In the genomic region with DNA sequence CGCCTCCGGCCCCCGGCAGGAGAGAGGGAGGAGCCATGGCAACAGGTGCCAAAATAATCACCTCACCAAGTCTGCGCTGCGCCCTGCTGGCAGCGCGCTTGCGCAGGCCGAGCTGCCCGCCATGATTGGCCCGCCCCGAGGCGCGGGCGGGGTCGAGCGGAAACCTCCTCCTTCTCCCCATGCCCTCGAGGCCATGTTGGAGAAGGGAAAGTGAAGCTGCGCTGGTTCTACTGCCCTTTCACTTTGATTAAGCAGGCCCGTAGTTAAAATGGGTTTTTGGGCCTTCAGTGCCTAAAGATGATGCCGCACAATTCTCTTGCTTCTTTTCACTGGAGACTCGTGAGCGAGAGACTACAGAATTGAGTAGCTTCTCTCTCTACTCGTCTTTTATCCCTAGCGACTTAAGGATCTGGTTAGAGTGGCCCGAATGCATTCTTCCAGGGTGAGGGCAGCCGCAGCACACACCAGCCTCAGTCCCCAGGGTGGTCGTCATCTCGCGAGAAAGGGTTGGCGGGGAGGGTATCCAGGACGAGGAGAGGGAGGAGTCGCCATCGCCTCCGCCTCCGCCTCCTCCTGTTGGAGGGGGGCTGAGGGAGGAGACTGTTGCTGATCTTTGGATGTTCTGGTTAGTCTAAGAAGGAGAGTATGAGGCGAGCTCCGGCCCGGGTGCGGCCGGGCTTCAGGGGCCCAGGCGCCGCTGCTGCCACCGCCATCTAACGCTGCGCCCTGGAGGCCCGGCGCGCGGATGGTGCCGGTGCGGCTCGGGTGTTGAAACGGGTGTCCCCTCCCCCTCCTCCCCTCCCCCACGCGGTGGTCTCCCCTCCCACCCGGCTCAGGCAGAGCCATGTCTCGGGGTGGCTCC, we compare ENCODE assay signal across 8 cellular contexts. TPM values are rescaled to one million over a fixed set of nuclear protein-coding genes. Genes with fewer than 3 reads are reported as not detected.
DNase-seq lines count a peak whose midpoint lies in the region; ATAC-seq lines count a peak whose summit lies in the region.

A gene with protein sequence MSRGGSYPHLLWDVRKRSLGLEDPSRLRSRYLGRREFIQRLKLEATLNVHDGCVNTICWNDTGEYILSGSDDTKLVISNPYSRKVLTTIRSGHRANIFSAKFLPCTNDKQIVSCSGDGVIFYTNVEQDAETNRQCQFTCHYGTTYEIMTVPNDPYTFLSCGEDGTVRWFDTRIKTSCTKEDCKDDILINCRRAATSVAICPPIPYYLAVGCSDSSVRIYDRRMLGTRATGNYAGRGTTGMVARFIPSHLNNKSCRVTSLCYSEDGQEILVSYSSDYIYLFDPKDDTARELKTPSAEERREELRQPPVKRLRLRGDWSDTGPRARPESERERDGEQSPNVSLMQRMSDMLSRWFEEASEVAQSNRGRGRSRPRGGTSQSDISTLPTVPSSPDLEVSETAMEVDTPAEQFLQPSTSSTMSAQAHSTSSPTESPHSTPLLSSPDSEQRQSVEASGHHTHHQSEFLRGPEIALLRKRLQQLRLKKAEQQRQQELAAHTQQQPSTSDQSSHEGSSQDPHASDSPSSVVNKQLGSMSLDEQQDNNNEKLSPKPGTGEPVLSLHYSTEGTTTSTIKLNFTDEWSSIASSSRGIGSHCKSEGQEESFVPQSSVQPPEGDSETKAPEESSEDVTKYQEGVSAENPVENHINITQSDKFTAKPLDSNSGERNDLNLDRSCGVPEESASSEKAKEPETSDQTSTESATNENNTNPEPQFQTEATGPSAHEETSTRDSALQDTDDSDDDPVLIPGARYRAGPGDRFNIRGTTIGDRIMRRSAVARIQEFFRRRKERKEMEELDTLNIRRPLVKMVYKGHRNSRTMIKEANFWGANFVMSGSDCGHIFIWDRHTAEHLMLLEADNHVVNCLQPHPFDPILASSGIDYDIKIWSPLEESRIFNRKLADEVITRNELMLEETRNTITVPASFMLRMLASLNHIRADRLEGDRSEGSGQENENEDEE (plus strand): TSS at position 616 of the 862 bp plus-strand sequence. CDS start 229 bp downstream, at position 845.

- ATAC-seq in GM21360 (IDR thresholded peaks at IDR 0.05; ENCODE audit: unreplicated experiment) = peak; percentile 78
- peak; percentile 77 for ATAC-seq in effector memory CD8-positive, alpha-beta T cell (replicated peaks)

- H3K27ac Mint-ChIP-seq in effector memory CD8-positive, alpha-beta T cell = peak within 1 kb of the TSS; percentile 81 to 92

- H3K27me3 Mint-ChIP-seq in effector memory CD8-positive, alpha-beta T cell = no peaks in the 10 kb centered on the region

- peaks cover 17 to 36% of the 10 kb centered on the region in 2 donors for H3K4me1 Mint-ChIP-seq in effector memory CD8-positive, alpha-beta T cell (ENCODE audit: low read depth in 2 of 2)

- peaks cover 24% of the 10 kb centered on the region for H3K36me3 Mint-ChIP-seq in effector memory CD8-positive, alpha-beta T cell (ENCODE audit: insufficient read depth)

- DNase-seq in COLO668 (lab: John Stamatoyannopoulos, UW; ENCODE audit: unreplicated experiment) = peak; percentile 99
- peak; percentile 99 for DNase-seq in HT1080 (ENCODE audit: low read depth)
- peak; percentile 98 for DNase-seq in NOMO-1 treated with DMSO at 0.1 percent for 48 hours (lab: John Stamatoyannopoulos, UW; ENCODE audit: unreplicated experiment)
- DNase-seq in activated CD8-positive, alpha-beta memory T cell treated with anti-CD3 and anti-CD28 coated beads for 4 hours (ENCODE audit: low read depth in 2 of 2) = peak; percentile 93 to 95
- DNase-seq in effector memory CD8-positive, alpha-beta T cell = peak; percentile 96 to 97 (median 96)
- DNase-seq in medulla oblongata (ENCODE audit: extremely low spot score) = peak; percentile 99
- DNase-seq in stimulated activated CD8-positive, alpha-beta memory T cell treated with anti-CD3 and anti-CD28 coated beads, Interleukin-12 subunit alpha, Interleukin-12 subunit beta, amount 100 ng/mL, for 1 hour (ENCODE audit: low read depth) = peak; percentile 94

- peak within 1 kb of the TSS; percentile 77 to 88 for H3K4me3 Mint-ChIP-seq in effector memory CD8-positive, alpha-beta T cell

- H3K9me3 Mint-ChIP-seq in effector memory CD8-positive, alpha-beta T cell = no peaks in the 10 kb centered on the region

RNA-seq across cellular contexts. Expression of the gene that starts here (rescaled TPM):
- total RNA-seq in HT1080 (2014; rRNA removed; shearing (Covaris generic)) = 33.5 and 39.5 TPM in 2 replicates
- 48.5 and 57.0 TPM in 2 replicates for polyA plus RNA-seq in HT1080 (2015; cell fraction: cytosol; rRNA removed)
- polyA plus RNA-seq in HT1080 (2015; cell fraction: nucleus; rRNA removed) = 31.0 and 42.2 TPM in 2 replicates

Comparison
In these comparisons a context has a peak if more than half of its experiments do, and no peak if none do; other contexts are left out.
1. Peak in every context shown above with its lines: DNase-seq and ATAC-seq.